In genomic region chr13:51620165-51620983, GRCh38 we compare ENCODE assay signal across 9 cellular contexts. TPM values are rescaled to one million over a fixed set of nuclear protein-coding genes. Genes with fewer than 3 reads are reported as not detected.
DNase-seq lines count a peak whose midpoint lies in the region; ATAC-seq and TF ChIP-seq lines count a peak whose summit lies in the region.
"Had no signal": no experiment of that assay in that cellular context is flagged by ENCODE, and none has a peak within 500 bp of the region (broad histone marks: within the 10 kb centered on the region; RNA-seq: fewer than 3 reads in every experiment).

No MANE protein-coding gene starts in this region.

- no peaks in the 10 kb centered on the region for H3K9me3 Mint-ChIP-seq in HFFc6
- no peaks in the 10 kb centered on the region for H3K9me3 Mint-ChIP-seq in activated naive CD8-positive, alpha-beta T cell treated with anti-CD3 and anti-CD28 coated beads, Interleukin-2, amount 10 ng/mL, durations not matched to agents 7 days and 5 days
- H3K9me3 Mint-ChIP-seq in stimulated activated effector memory CD8-positive, alpha-beta T cell treated with anti-CD3 and anti-CD28 coated beads, Interleukin-12 subunit alpha, Interleukin-12 subunit beta, amount 100 ng/mL, for 72 hours = no peaks in the 10 kb centered on the region

- H3K27ac Mint-ChIP-seq in HFFc6 = peak overlapping the region; percentile 80
- H3K27ac Mint-ChIP-seq in activated naive CD8-positive, alpha-beta T cell treated with anti-CD3 and anti-CD28 coated beads, Interleukin-2, amount 10 ng/mL, durations not matched to agents 7 days and 5 days = peak overlapping the region; percentile 14
- H3K27ac Mint-ChIP-seq in stimulated activated effector memory CD8-positive, alpha-beta T cell treated with anti-CD3 and anti-CD28 coated beads, Interleukin-12 subunit alpha, Interleukin-12 subunit beta, amount 100 ng/mL, for 72 hours = peak overlapping the region; percentile 43

- DNase-seq in HFFc6 (no peak), left cardiac atrium (peak; percentile 55), inferior parietal cortex (ENCODE audit: extremely low spot score) (no peak), NCI-H345 (lab: John Stamatoyannopoulos, UW) (no peak)
- no peak for DNase-seq in activated naive CD8-positive, alpha-beta T cell treated with anti-CD3 and anti-CD28 coated beads, Interleukin-2, amount 10 ng/mL, durations not matched to agents 7 days and 5 days
- no peak for DNase-seq in stimulated activated effector memory CD8-positive, alpha-beta T cell treated with anti-CD3 and anti-CD28 coated beads, Interleukin-12 subunit alpha, Interleukin-12 subunit beta, amount 100 ng/mL, for 72 hours (ENCODE audit: low spot score in 2 of 2)
- DNase-seq: colonic mucosa had no signal

- no peak for TF ChIP-seq CTCF in HFFc6 (IDR thresholded peaks at IDR 0.05)

- peak overlapping the region; percentile 25 for H3K4me3 Mint-ChIP-seq in HFFc6
- H3K4me3 Mint-ChIP-seq in activated naive CD8-positive, alpha-beta T cell treated with anti-CD3 and anti-CD28 coated beads, Interleukin-2, amount 10 ng/mL, durations not matched to agents 7 days and 5 days = no peak overlapping the region
- no peak overlapping the region for H3K4me3 Mint-ChIP-seq in stimulated activated effector memory CD8-positive, alpha-beta T cell treated with anti-CD3 and anti-CD28 coated beads, Interleukin-12 subunit alpha, Interleukin-12 subunit beta, amount 100 ng/mL, for 72 hours

- H3K27me3 Mint-ChIP-seq in HFFc6 (ENCODE audit: insufficient read depth) = no peaks in the 10 kb centered on the region
- no peaks in the 10 kb centered on the region for H3K27me3 Mint-ChIP-seq in activated naive CD8-positive, alpha-beta T cell treated with anti-CD3 and anti-CD28 coated beads, Interleukin-2, amount 10 ng/mL, durations not matched to agents 7 days and 5 days

- intact Hi-C loops in left cardiac atrium (cut with DNase I) = loop anchor here in 1 of 2 donors (10.0 kb wide), 1 partner anchor 104 kb away; no protein-coding TSS in a partner anchor

- 0 out of 2 replicates have a peak, but pooled peaks cover 16% of the 10 kb centered on the region for H3K36me3 Mint-ChIP-seq in HFFc6 (ENCODE audit: low read depth)
- H3K36me3 Mint-ChIP-seq in activated naive CD8-positive, alpha-beta T cell treated with anti-CD3 and anti-CD28 coated beads, Interleukin-2, amount 10 ng/mL, durations not matched to agents 7 days and 5 days = peaks cover 11% of the 10 kb centered on the region
- no peaks in the 10 kb centered on the region for H3K36me3 Mint-ChIP-seq in stimulated activated effector memory CD8-positive, alpha-beta T cell treated with anti-CD3 and anti-CD28 coated beads, Interleukin-12 subunit alpha, Interleukin-12 subunit beta, amount 100 ng/mL, for 72 hours

- no peak for ATAC-seq in activated naive CD8-positive, alpha-beta T cell treated with anti-CD3 and anti-CD28 coated beads, Interleukin-2, amount 10 ng/mL, durations not matched to agents 7 days and 5 days (ENCODE audit: low read depth)
- peak; percentile 13 to 65 for ATAC-seq in left cardiac atrium
- no peak for ATAC-seq in stimulated activated effector memory CD8-positive, alpha-beta T cell treated with anti-CD3 and anti-CD28 coated beads, Interleukin-12 subunit alpha, Interleukin-12 subunit beta, amount 100 ng/mL, for 72 hours
- no peak for ATAC-seq in GM18907 (IDR thresholded peaks at IDR 0.05; ENCODE audit: unreplicated experiment)
- no peak for ATAC-seq in SK-N-SH treated with all-trans-retinoic acid at 6 μM for 48 hours

- peaks cover 92% of the 10 kb centered on the region for H3K4me1 Mint-ChIP-seq in HFFc6 (ENCODE audit: low read depth)
- H3K4me1 Mint-ChIP-seq in activated naive CD8-positive, alpha-beta T cell treated with anti-CD3 and anti-CD28 coated beads, Interleukin-2, amount 10 ng/mL, durations not matched to agents 7 days and 5 days = peaks cover 21% of the 10 kb centered on the region
- peaks cover 49% of the 10 kb centered on the region for H3K4me1 Mint-ChIP-seq in stimulated activated effector memory CD8-positive, alpha-beta T cell treated with anti-CD3 and anti-CD28 coated beads, Interleukin-12 subunit alpha, Interleukin-12 subunit beta, amount 100 ng/mL, for 72 hours

- POLR2A ChIA-PET in activated naive CD8-positive, alpha-beta T cell treated with anti-CD3 and anti-CD28 coated beads, Interleukin-2, amount 10 ng/mL, durations not matched to agents 7 days and 5 days (lab: Charles Lee) = interaction anchor here (1.1 to 1.4 kb wide), 2 partner anchors 15 to 167 kb away, joined by 3 to 5 read pairs; partner anchors contain the start of gene INTS6

TF ChIP-seq in SK-N-SH treated with all-trans-retinoic acid at 6 μM for 48 hours, 23 proteins besides CTCF, POLR2A, EP300 and RAD21 (continues in another document):
- TF ChIP-seq ISL1 (CRISPR knock-in tag; IDR thresholded peaks at IDR 0.05) (no peak), ZNF70 (CRISPR knock-in tag; IDR thresholded peaks at IDR 0.05) (no peak), TCF4 (CRISPR knock-in tag; IDR thresholded peaks at IDR 0.05; ENCODE audit: borderline replicate concordance) (no peak), ESRRG (CRISPR knock-in tag; IDR thresholded peaks at IDR 0.05) (no peak), TOX (CRISPR knock-in tag; IDR thresholded peaks at IDR 0.05; ENCODE audit: borderline replicate concordance) (no peak), ARNTL (CRISPR knock-in tag; IDR thresholded peaks at IDR 0.05; ENCODE audit: borderline replicate concordance, low read depth) (no peak), CREB5 (CRISPR knock-in tag; IDR thresholded peaks at IDR 0.05; ENCODE audit: low read depth) (no peak), OSR1 (CRISPR knock-in tag; IDR thresholded peaks at IDR 0.05) (no peak), BACH2 (CRISPR knock-in tag; IDR thresholded peaks at IDR 0.05; ENCODE audit: borderline replicate concordance) (no peak), GLIS3 (CRISPR knock-in tag; IDR thresholded peaks at IDR 0.05) (no peak), PPARA (CRISPR knock-in tag; IDR thresholded peaks at IDR 0.05; ENCODE audit: borderline replicate concordance) (no peak), ZNF565 (CRISPR knock-in tag; conservative IDR thresholded peaks at IDR 0.05; ENCODE audit: low read depth) (no peak), ZFP3 (CRISPR knock-in tag; IDR thresholded peaks at IDR 0.05) (no peak), ZFP30 (CRISPR knock-in tag; IDR thresholded peaks at IDR 0.05) (no peak), ZC3H10 (CRISPR knock-in tag; IDR thresholded peaks at IDR 0.05) (no peak), TSHZ2 (CRISPR knock-in tag; IDR thresholded peaks at IDR 0.05) (no peak), SNAI2 (CRISPR knock-in tag; IDR thresholded peaks at IDR 0.05) (no peak)
- TF ChIP-seq, protein P1, sequence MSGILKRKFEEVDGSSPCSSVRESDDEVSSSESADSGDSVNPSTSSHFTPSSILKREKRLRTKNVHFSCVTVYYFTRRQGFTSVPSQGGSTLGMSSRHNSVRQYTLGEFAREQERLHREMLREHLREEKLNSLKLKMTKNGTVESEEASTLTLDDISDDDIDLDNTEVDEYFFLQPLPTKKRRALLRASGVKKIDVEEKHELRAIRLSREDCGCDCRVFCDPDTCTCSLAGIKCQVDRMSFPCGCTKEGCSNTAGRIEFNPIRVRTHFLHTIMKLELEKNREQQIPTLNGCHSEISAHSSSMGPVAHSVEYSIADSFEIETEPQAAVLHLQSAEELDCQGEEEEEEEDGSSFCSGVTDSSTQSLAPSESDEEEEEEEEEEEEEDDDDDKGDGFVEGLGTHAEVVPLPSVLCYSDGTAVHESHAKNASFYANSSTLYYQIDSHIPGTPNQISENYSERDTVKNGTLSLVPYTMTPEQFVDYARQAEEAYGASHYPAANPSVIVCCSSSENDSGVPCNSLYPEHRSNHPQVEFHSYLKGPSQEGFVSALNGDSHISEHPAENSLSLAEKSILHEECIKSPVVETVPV (CRISPR knock-in tag; IDR thresholded peaks at IDR 0.05) = no peak

RNA-seq across cellular contexts. Expression of gene WDFY2, which starts 36.1 kb away (rescaled TPM):
- total RNA-seq in HFFc6 (2021; fragmentation: NEBNext Ultra II Directional; extraction: Animal tissue kit (Norgen Biotek cat#: 25700)) = 10 to 100 TPM; 11.4 to 15.7 (median 13.4) TPM
- 10 to 100 TPM; 12.7 to 15.5 TPM for total RNA-seq in activated naive CD8-positive, alpha-beta T cell treated with anti-CD3 and anti-CD28 coated beads, Interleukin-2, amount 10 ng/mL, durations not matched to agents 7 days and 5 days
- 1 to 10 TPM; 5.4 to 7.2 TPM for total RNA-seq in left cardiac atrium

Comparison
In these comparisons a context has a peak if more than half of its experiments do, and no peak if none do; other contexts are left out.
1. H3K27ac Mint-ChIP-seq: peak in every context shown above with its lines; median percentile 80 in HFFc6; 43 in stimulated activated effector memory CD8-positive, alpha-beta T cell treated with anti-CD3 and anti-CD28 coated beads, Interleukin-12 subunit alpha, Interleukin-12 subunit beta, amount 100 ng/mL, for 72 hours; 14 in activated naive CD8-positive, alpha-beta T cell treated with anti-CD3 and anti-CD28 coated beads, Interleukin-2, amount 10 ng/mL, durations not matched to agents 7 days and 5 days.
2. ATAC-seq: peak in left cardiac atrium (2 of 2); none in activated naive CD8-positive, alpha-beta T cell treated with anti-CD3 and anti-CD28 coated beads, Interleukin-2, amount 10 ng/mL, durations not matched to agents 7 days and 5 days (single experiment), stimulated activated effector memory CD8-positive, alpha-beta T cell treated with anti-CD3 and anti-CD28 coated beads, Interleukin-12 subunit alpha, Interleukin-12 subunit beta, amount 100 ng/mL, for 72 hours (single experiment), GM18907 (single experiment) and SK-N-SH treated with all-trans-retinoic acid at 6 μM for 48 hours (single experiment).